ENCODE assay signal across 22 cellular contexts in genomic region chr2:133389569-133389968, GRCh38.
DNase-seq lines count a peak whose midpoint lies in the region; ATAC-seq and TF ChIP-seq lines count a peak whose summit lies in the region.
"Had no signal": no experiment of that assay in that cellular context is flagged by ENCODE, and none has a peak within 500 bp of the region (broad histone marks: within the 10 kb centered on the region; RNA-seq: fewer than 3 reads in every experiment).

No MANE protein-coding gene starts in this region.

- WGBS in GM23248 (ENCODE audit: low coverage in 1 of 2, low lambda C conversion rate in 2 of 2, missing lambda C conversion rate in 2 of 2), 2 experiments: 38 to 43% methylated on average over 5 of the region's 5 CpGs

- no peaks in the 10 kb centered on the region for H3F3A ChIP-seq in GM23248 (ENCODE audit: insufficient read depth)

- no peak overlapping the region for H3K9ac ChIP-seq in GM23248
- H3K9ac ChIP-seq: BLaER1 had no signal

- ATAC-seq in activated CD4-positive, CD25-positive, alpha-beta regulatory T cell treated with anti-CD3 and anti-CD28 coated beads, Interleukin-2, amount 50 U/mL, for 24 hours: no peak
- no peak for ATAC-seq in HG03039 (IDR thresholded peaks at IDR 0.05; ENCODE audit: unreplicated experiment)
- ATAC-seq: GM12878, HCT116, HepG2, K562, T-cell had no signal

- H3K36me3 ChIP-seq in GM23248 (ENCODE audit: low read depth): no peaks in the 10 kb centered on the region
- no peaks in the 10 kb centered on the region for H3K36me3 ChIP-seq in osteoblast (ENCODE audit: insufficient read depth, low read length)
- H3K36me3 ChIP-seq: BLaER1, MG63 had no signal

- H3K27ac ChIP-seq in GM23248 (peak overlapping the region; percentile 26; the same call in 1 of the 2 replicates), osteoblast (ENCODE audit: low read depth, low read length) (peak overlapping the region; percentile 7)
- H3K27ac ChIP-seq: BLaER1, PC-9 had no signal

- H3K9me2 ChIP-seq in GM23248 (ENCODE audit: insufficient read depth): no peaks in the 10 kb centered on the region

- peaks cover 17% of the 10 kb centered on the region for H3K4me1 ChIP-seq in GM23248 (ENCODE audit: insufficient read depth)
- H3K4me1 ChIP-seq in osteoblast (ENCODE audit: insufficient read depth, low read length): peaks cover 19% of the 10 kb centered on the region
- H3K4me1 ChIP-seq: BLaER1 had no signal

- H4K20me1 ChIP-seq in GM23248 (ENCODE audit: insufficient read depth) (no peaks in the 10 kb centered on the region), osteoblast (ENCODE audit: insufficient read depth, low read length) (no peaks in the 10 kb centered on the region)
- H4K20me1 ChIP-seq: BLaER1 had no signal

- H3K79me2 ChIP-seq in GM23248 (ENCODE audit: insufficient read depth) (no peaks in the 10 kb centered on the region), osteoblast (ENCODE audit: insufficient read depth, low read length) (no peaks in the 10 kb centered on the region)

- TF ChIP-seq CTCF in epithelial cell of esophagus (IDR thresholded peaks at IDR 0.05; ENCODE audit: insufficient read depth, low read depth, low read length, missing control alignments) (no peak), osteoblast (IDR thresholded peaks at IDR 0.05; ENCODE audit: extremely low read depth, low read depth, low read length) (no peak), GM10266 (IDR thresholded peaks at IDR 0.05; ENCODE audit: control insufficient read depth, insufficient read depth, low read depth, missing control alignments) (no peak)

- no peaks in the 10 kb centered on the region for H3K9me3 ChIP-seq in GM23248 (ENCODE audit: low read depth)
- H3K9me3 ChIP-seq in osteoblast (ENCODE audit: low read depth, low read length): no peaks in the 10 kb centered on the region
- H3K9me3 ChIP-seq: BLaER1, MG63 had no signal

- H3K4me3 ChIP-seq in GM23248: no peak overlapping the region
- H3K4me3 ChIP-seq in epithelial cell of esophagus (ENCODE audit: low read length): no peak overlapping the region
- H3K4me3 ChIP-seq in osteoblast (ENCODE audit: insufficient read depth, low read length): no peak overlapping the region
- H3K4me3 ChIP-seq: BLaER1, GM12878, K562, MG63, PC-9 had no signal

- H3K27me3 ChIP-seq in GM23248 (replicated peaks; ENCODE audit: insufficient read depth) (no peaks in the 10 kb centered on the region), osteoblast (ENCODE audit: insufficient read depth, low read length) (no peaks in the 10 kb centered on the region)
- H3K27me3 ChIP-seq: BLaER1, MG63 had no signal

- in situ Hi-C loops in GM23248 (cut with MboI): no loop called here

- peak; percentile 25 for DNase-seq in GM23248
- DNase-seq in NCI-H69 (lab: John Stamatoyannopoulos, UW): peak; percentile 18
- peak; percentile 80 for DNase-seq in epithelial cell of esophagus (ENCODE audit: low read depth)
- no peak for DNase-seq in osteoblast (ENCODE audit: insufficient read length, low spot score, missing footprints)
- no peak for DNase-seq in GM10266 (ENCODE audit: extremely low spot score)
- DNase-seq: CD4-positive, CD25-positive, alpha-beta regulatory T cell; DMS53; NCI-H1694 treated with DMSO at 0.1 percent for 48 hours; NCI-H2227 treated with DMSO at 0.1 percent for 48 hours; NCI-H510A; NCI-H774; PC-9; SHP77; T-cell had no signal

- 0 out of 2 replicates have a peak overlapping the region, but pooled peaks have one; percentile 0 for H2AFZ ChIP-seq in GM23248
- H2AFZ ChIP-seq in osteoblast (ENCODE audit: low read length): no peak overlapping the region
- H2AFZ ChIP-seq: PC-9 had no signal

- H3K4me2 ChIP-seq in GM23248 (ENCODE audit: unreplicated experiment) (no peak overlapping the region), osteoblast (ENCODE audit: insufficient read depth, low read length) (no peak overlapping the region)
- H3K4me2 ChIP-seq: BLaER1, PC-9 had no signal

Comparison
In these comparisons a context has a peak if more than half of its experiments do, and no peak if none do; other contexts are left out.
1. DNase-seq: peak in GM23248 (single experiment), NCI-H69 (single experiment) and epithelial cell of esophagus (single experiment); none in osteoblast (single experiment) and GM10266 (single experiment).